ENCODE assay signal across 1 cellular context in the genomic region with DNA sequence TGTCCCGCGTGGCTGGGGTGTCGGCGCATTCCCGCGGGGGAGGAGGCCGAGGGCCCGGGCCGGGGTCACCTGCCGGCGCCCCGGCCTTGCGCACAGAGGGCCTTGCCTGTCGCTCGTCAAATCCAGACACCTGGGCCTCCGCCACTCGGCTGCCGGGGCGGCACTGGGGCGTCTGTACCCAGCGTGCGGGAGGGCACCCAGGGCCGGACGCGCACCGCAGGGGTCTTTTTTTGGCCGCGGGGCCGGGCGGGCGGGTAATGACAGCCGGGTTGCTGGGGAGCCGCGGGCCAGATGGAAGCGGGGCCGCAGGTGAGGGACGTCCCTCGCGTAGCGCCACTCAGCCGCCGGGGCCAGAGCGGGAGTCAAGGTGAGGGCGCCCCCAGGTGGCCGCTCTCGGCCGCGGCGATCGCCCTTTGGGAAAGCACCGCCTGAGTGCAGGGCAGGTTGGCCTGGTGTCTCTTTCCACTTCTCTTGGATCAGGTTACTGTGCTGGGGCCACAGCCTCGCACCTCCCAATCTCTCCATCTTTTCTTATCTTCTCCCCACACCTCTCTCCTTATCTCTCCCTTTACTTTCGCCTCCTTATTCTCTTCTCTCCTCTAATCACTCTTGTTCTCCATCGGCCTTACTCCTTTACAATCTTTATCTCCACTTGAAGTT.
TF ChIP-seq lines count a peak whose summit lies in the region.

No MANE protein-coding gene starts in this region.

TF ChIP-seq in GM12878, 131 proteins besides CTCF, POLR2A, EP300 and RAD21 (continued from another document):
- TF ChIP-seq, protein P1, sequence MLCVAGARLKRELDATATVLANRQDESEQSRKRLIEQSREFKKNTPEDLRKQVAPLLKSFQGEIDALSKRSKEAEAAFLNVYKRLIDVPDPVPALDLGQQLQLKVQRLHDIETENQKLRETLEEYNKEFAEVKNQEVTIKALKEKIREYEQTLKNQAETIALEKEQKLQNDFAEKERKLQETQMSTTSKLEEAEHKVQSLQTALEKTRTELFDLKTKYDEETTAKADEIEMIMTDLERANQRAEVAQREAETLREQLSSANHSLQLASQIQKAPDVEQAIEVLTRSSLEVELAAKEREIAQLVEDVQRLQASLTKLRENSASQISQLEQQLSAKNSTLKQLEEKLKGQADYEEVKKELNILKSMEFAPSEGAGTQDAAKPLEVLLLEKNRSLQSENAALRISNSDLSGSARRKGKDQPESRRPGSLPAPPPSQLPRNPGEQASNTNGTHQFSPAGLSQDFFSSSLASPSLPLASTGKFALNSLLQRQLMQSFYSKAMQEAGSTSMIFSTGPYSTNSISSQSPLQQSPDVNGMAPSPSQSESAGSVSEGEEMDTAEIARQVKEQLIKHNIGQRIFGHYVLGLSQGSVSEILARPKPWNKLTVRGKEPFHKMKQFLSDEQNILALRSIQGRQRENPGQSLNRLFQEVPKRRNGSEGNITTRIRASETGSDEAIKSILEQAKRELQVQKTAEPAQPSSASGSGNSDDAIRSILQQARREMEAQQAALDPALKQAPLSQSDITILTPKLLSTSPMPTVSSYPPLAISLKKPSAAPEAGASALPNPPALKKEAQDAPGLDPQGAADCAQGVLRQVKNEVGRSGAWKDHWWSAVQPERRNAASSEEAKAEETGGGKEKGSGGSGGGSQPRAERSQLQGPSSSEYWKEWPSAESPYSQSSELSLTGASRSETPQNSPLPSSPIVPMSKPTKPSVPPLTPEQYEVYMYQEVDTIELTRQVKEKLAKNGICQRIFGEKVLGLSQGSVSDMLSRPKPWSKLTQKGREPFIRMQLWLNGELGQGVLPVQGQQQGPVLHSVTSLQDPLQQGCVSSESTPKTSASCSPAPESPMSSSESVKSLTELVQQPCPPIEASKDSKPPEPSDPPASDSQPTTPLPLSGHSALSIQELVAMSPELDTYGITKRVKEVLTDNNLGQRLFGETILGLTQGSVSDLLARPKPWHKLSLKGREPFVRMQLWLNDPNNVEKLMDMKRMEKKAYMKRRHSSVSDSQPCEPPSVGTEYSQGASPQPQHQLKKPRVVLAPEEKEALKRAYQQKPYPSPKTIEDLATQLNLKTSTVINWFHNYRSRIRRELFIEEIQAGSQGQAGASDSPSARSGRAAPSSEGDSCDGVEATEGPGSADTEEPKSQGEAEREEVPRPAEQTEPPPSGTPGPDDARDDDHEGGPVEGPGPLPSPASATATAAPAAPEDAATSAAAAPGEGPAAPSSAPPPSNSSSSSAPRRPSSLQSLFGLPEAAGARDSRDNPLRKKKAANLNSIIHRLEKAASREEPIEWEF (IDR thresholded peaks at IDR 0.05; ENCODE audit: insufficient replicate concordance, low read depth, low read length): no peak
- TF ChIP-seq, protein P2, sequence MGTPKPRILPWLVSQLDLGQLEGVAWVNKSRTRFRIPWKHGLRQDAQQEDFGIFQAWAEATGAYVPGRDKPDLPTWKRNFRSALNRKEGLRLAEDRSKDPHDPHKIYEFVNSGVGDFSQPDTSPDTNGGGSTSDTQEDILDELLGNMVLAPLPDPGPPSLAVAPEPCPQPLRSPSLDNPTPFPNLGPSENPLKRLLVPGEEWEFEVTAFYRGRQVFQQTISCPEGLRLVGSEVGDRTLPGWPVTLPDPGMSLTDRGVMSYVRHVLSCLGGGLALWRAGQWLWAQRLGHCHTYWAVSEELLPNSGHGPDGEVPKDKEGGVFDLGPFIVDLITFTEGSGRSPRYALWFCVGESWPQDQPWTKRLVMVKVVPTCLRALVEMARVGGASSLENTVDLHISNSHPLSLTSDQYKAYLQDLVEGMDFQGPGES (IDR thresholded peaks at IDR 0.05): no peak
- TF ChIP-seq RUNX3 (IDR thresholded peaks at IDR 0.05; ENCODE audit: low read length) (no peak), TBL1XR1 (IDR thresholded peaks at IDR 0.05; ENCODE audit: low read depth, low read length) (no peak), SREBF2 (IDR thresholded peaks at IDR 0.05; ENCODE audit: low read length) (no peak), BACH1 (IDR thresholded peaks at IDR 0.05; ENCODE audit: borderline replicate concordance) (peak; percentile 22; the same call in 1 of the 2 replicates), RAD51 (IDR thresholded peaks at IDR 0.05) (no peak)
- TF ChIP-seq, protein P3, sequence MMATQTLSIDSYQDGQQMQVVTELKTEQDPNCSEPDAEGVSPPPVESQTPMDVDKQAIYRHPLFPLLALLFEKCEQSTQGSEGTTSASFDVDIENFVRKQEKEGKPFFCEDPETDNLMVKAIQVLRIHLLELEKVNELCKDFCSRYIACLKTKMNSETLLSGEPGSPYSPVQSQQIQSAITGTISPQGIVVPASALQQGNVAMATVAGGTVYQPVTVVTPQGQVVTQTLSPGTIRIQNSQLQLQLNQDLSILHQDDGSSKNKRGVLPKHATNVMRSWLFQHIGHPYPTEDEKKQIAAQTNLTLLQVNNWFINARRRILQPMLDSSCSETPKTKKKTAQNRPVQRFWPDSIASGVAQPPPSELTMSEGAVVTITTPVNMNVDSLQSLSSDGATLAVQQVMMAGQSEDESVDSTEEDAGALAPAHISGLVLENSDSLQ (IDR thresholded peaks at IDR 0.05): peak; percentile 13; the same call in 1 of the 2 replicates
